Comparison of ENCODE assay signal across 15 cellular contexts in genomic region chr6:149261364-149261763, GRCh38.
"Had no signal": no experiment of that assay in that cellular context is flagged by ENCODE, and none has a peak within 500 bp of the region (broad histone marks: within the 10 kb centered on the region; RNA-seq: fewer than 3 reads in every experiment).

No MANE protein-coding gene starts in this region.

- H3K4me3 ChIP-seq: coronary artery, gastrocnemius medialis, heart right ventricle, suprapubic skin had no signal

- H3K4me1 Mint-ChIP-seq: natural killer cell had no signal

- H3K9me3 Mint-ChIP-seq: activated T-helper 2 cell treated with anti-CD3 and anti-CD28 coated beads, Interferon-gamma antibody, Interleukin-2, Interleukin-4, amounts not matched to agents 10 μg/mL and 5 μg/mL and 100 μg/mL, durations not matched to agents 14 hours and 24 hours and 36 hours; natural killer cell had no signal

- DNase-seq: activated CD4-positive, alpha-beta T cell treated with anti-CD3 and anti-CD28 coated beads for 4 hours; effector CD4-positive, alpha-beta T cell; gastrocnemius medialis; heart right ventricle; mammary epithelial cell; natural killer cell; nucleus accumbens; right cardiac atrium; small intestine; T1000 had no signal

- H3K36me3 ChIP-seq: gastrocnemius medialis, heart right ventricle, suprapubic skin had no signal

- H3K27ac Mint-ChIP-seq: activated T-helper 2 cell treated with anti-CD3 and anti-CD28 coated beads, Interferon-gamma antibody, Interleukin-2, Interleukin-4, amounts not matched to agents 10 μg/mL and 5 μg/mL and 100 μg/mL, durations not matched to agents 14 hours and 24 hours and 36 hours; natural killer cell; type B pancreatic cell had no signal

- H3K4me3 Mint-ChIP-seq: natural killer cell, type B pancreatic cell had no signal

- H3K27me3 ChIP-seq: gastrocnemius medialis, suprapubic skin had no signal

- ATAC-seq: gastrocnemius medialis, heart right ventricle, natural killer cell, right cardiac atrium had no signal

- H3K9me3 ChIP-seq: gastrocnemius medialis, heart right ventricle, suprapubic skin had no signal

- H3K36me3 Mint-ChIP-seq: natural killer cell, type B pancreatic cell had no signal

- H3K4me1 ChIP-seq: gastrocnemius medialis, suprapubic skin had no signal

- H3K27ac ChIP-seq: coronary artery, gastrocnemius medialis, heart right ventricle, suprapubic skin, VCaP had no signal
